Comparison of ENCODE assay signal across 2 cellular contexts in the genomic region with DNA sequence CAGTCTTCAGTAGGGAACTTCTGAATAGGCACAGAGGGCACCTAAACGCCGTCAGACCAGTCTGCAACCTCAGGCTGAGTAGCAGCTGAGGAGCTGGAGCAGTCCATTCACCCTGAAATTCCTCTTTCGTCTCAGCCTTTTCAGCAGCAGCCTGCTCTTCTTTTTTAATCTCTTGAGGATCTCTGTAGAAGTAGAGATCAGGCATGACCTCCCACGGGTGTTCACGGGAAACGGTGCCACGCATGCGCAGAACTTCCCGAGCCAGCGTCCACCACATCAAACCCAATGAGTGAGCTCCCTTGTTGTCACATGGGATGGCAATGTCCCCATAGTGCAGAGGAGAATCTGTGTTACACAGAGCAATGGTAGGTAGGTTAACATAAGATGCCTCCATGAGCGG.
TF ChIP-seq lines count a peak whose summit lies in the region.

No MANE protein-coding gene starts in this region.

TF ChIP-seq in IMR-90, 13 proteins besides CTCF, POLR2A, EP300 and RAD21:
- no peak for TF ChIP-seq NFE2L2 (IDR thresholded peaks at IDR 0.05; ENCODE audit: low read depth, low read length)
- TF ChIP-seq MXI1 (IDR thresholded peaks at IDR 0.05; ENCODE audit: borderline replicate concordance, low read depth, low read length), result no peak
- TF ChIP-seq, protein P1, sequence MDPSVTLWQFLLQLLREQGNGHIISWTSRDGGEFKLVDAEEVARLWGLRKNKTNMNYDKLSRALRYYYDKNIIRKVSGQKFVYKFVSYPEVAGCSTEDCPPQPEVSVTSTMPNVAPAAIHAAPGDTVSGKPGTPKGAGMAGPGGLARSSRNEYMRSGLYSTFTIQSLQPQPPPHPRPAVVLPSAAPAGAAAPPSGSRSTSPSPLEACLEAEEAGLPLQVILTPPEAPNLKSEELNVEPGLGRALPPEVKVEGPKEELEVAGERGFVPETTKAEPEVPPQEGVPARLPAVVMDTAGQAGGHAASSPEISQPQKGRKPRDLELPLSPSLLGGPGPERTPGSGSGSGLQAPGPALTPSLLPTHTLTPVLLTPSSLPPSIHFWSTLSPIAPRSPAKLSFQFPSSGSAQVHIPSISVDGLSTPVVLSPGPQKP (IDR thresholded peaks at IDR 0.05; ENCODE audit: borderline replicate concordance, low read depth, low read length), result no peak
- no peak for TF ChIP-seq BHLHE40 (IDR thresholded peaks at IDR 0.05; ENCODE audit: low read depth, low read length)
- no peak for TF ChIP-seq MAZ (IDR thresholded peaks at IDR 0.05; ENCODE audit: borderline replicate concordance, low read depth, low read length)
- TF ChIP-seq RCOR1 (IDR thresholded peaks at IDR 0.05; ENCODE audit: insufficient replicate concordance, low read length), result no peak
- no peak for TF ChIP-seq MAFK (IDR thresholded peaks at IDR 0.05; ENCODE audit: low read depth, low read length)
- TF ChIP-seq, protein P2, sequence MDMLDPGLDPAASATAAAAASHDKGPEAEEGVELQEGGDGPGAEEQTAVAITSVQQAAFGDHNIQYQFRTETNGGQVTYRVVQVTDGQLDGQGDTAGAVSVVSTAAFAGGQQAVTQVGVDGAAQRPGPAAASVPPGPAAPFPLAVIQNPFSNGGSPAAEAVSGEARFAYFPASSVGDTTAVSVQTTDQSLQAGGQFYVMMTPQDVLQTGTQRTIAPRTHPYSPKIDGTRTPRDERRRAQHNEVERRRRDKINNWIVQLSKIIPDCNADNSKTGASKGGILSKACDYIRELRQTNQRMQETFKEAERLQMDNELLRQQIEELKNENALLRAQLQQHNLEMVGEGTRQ (IDR thresholded peaks at IDR 0.05; ENCODE audit: low read depth, low read length), result no peak
- TF ChIP-seq SMC3 (IDR thresholded peaks at IDR 0.05; ENCODE audit: low read depth, low read length), result no peak
- TF ChIP-seq CHD1 (IDR thresholded peaks at IDR 0.05; ENCODE audit: low read depth, low read length), result no peak
- TF ChIP-seq FOS (IDR thresholded peaks at IDR 0.05; ENCODE audit: low read depth, low read length), result no peak
- no peak for TF ChIP-seq RFX5 (IDR thresholded peaks at IDR 0.05; ENCODE audit: low read depth, low read length)
- TF ChIP-seq CEBPB (IDR thresholded peaks at IDR 0.05; ENCODE audit: low read depth, low read length), result no peak

TF ChIP-seq in K562, 482 proteins besides CTCF, POLR2A, EP300 and RAD21:
- TF ChIP-seq, protein P3, sequence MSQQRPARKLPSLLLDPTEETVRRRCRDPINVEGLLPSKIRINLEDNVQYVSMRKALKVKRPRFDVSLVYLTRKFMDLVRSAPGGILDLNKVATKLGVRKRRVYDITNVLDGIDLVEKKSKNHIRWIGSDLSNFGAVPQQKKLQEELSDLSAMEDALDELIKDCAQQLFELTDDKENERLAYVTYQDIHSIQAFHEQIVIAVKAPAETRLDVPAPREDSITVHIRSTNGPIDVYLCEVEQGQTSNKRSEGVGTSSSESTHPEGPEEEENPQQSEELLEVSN (IDR thresholded peaks at IDR 0.05; ENCODE audit: borderline replicate concordance in 1 of 2, extremely low read depth in 1 of 2, insufficient read depth in 1 of 2, insufficient read length in 1 of 2, low read depth in 1 of 2, low read length in 1 of 2, poor library complexity in 1 of 2, severe bottlenecking in 1 of 2), result no peak
- TF ChIP-seq, protein P4, sequence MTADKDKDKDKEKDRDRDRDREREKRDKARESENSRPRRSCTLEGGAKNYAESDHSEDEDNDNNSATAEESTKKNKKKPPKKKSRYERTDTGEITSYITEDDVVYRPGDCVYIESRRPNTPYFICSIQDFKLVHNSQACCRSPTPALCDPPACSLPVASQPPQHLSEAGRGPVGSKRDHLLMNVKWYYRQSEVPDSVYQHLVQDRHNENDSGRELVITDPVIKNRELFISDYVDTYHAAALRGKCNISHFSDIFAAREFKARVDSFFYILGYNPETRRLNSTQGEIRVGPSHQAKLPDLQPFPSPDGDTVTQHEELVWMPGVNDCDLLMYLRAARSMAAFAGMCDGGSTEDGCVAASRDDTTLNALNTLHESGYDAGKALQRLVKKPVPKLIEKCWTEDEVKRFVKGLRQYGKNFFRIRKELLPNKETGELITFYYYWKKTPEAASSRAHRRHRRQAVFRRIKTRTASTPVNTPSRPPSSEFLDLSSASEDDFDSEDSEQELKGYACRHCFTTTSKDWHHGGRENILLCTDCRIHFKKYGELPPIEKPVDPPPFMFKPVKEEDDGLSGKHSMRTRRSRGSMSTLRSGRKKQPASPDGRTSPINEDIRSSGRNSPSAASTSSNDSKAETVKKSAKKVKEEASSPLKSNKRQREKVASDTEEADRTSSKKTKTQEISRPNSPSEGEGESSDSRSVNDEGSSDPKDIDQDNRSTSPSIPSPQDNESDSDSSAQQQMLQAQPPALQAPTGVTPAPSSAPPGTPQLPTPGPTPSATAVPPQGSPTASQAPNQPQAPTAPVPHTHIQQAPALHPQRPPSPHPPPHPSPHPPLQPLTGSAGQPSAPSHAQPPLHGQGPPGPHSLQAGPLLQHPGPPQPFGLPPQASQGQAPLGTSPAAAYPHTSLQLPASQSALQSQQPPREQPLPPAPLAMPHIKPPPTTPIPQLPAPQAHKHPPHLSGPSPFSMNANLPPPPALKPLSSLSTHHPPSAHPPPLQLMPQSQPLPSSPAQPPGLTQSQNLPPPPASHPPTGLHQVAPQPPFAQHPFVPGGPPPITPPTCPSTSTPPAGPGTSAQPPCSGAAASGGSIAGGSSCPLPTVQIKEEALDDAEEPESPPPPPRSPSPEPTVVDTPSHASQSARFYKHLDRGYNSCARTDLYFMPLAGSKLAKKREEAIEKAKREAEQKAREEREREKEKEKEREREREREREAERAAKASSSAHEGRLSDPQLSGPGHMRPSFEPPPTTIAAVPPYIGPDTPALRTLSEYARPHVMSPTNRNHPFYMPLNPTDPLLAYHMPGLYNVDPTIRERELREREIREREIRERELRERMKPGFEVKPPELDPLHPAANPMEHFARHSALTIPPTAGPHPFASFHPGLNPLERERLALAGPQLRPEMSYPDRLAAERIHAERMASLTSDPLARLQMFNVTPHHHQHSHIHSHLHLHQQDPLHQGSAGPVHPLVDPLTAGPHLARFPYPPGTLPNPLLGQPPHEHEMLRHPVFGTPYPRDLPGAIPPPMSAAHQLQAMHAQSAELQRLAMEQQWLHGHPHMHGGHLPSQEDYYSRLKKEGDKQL (CRISPR knock-in tag; IDR thresholded peaks at IDR 0.05; ENCODE audit: borderline replicate concordance), result no peak
- TF ChIP-seq FOXP1 (CRISPR knock-in tag; IDR thresholded peaks at IDR 0.05) (no peak), ZNF324 (CRISPR knock-in tag; IDR thresholded peaks at IDR 0.05) (no peak), GATAD2A (IDR thresholded peaks at IDR 0.05) (no peak), NRF1 (conservative IDR thresholded peaks at IDR 0.05 in 1 of 2, IDR thresholded peaks at IDR 0.05 in 1 of 2) (peak; percentile 47 to 58)
